In the genomic region with DNA sequence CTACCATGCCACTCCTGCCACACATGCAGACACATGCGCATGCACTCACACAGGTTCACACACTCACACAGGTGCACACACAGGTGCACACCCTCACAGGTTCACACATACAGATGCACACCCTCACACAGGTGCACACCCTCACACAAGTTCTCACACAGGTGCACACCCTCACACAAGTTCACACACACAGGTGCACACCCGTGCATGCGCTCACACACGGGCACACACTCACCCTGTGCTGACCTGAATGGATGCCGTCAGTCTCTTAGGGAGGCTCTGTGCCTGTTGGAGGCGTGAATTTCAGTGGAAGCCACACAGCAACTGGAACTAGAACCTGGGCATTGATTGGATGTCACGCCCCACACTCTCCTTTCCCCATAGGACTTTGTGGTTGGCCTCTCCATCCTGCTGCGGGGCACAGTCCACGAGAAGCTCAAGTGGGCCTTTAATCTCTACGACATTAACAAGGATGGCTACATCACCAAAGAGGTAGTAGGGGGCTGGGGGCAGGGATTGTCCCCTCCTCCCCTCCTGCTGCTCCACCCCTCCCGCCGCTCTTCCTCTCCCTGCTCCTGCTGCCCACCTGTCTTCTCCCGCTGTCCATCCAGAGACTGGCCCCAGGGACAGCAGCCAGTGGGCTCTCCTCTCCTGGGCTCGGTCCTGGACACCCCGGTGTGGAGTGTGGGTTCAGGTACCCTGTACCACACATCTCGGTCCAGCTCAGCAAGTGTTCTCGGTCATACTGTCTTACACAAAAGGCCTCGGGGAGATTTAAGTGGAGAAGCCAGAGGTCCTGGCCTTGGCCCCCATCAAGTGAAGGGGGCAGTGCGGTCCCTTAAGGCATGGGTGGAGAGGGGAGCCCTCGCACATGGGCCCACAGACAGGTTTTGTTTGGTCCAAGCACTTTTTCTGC, we compare ENCODE assay signal across 22 cellular contexts.
"Had no signal": no experiment of that assay in that cellular context is flagged by ENCODE, and none has a peak within 500 bp of the region (broad histone marks: within the 10 kb centered on the region; RNA-seq: fewer than 3 reads in every experiment).

No MANE protein-coding gene starts in this region.

- H3K4me1 ChIP-seq: breast epithelium, colonic mucosa, lower lobe of right lung, pancreas had no signal

- H3K36me3 Mint-ChIP-seq: activated naive CD8-positive, alpha-beta T cell; naive thymus-derived CD8-positive, alpha-beta T cell; stimulated activated memory B cell treated with anti-CD40 and anti-IgM and Interleukin-4, amounts not matched to agents 10 μg/mL and 1 μg/mL and 100 μg/mL, for 72 hours had no signal

- H3K4me3 ChIP-seq: breast epithelium, colonic mucosa, heart left ventricle, lower lobe of right lung, pancreas, stomach, suprapubic skin, tibial nerve had no signal

- H3K9me3 Mint-ChIP-seq: activated CD4-positive, alpha-beta T cell treated with anti-CD3 and anti-CD28 coated beads, Interleukin-2, amount 10 ng/mL, durations not matched to agents 7 days and 5 days; activated CD8-positive, alpha-beta T cell treated with anti-CD3 and anti-CD28 coated beads for 36 hours; naive thymus-derived CD8-positive, alpha-beta T cell; stimulated activated memory B cell treated with anti-CD40 and anti-IgM and Interleukin-4, amounts not matched to agents 10 μg/mL and 1 μg/mL and 100 μg/mL, for 72 hours had no signal

- H3K27ac ChIP-seq: breast epithelium, colonic mucosa, heart left ventricle, lower lobe of right lung, pancreas, stomach, suprapubic skin, tibial nerve, WERI-Rb-1 had no signal

- H3K9me3 ChIP-seq: breast epithelium, colonic mucosa, heart left ventricle, lower lobe of right lung, pancreas, stomach, suprapubic skin, tibial nerve had no signal

- H3K36me3 ChIP-seq: breast epithelium, colonic mucosa, lower lobe of right lung, pancreas, WERI-Rb-1 had no signal

- H3K4me1 Mint-ChIP-seq: activated CD4-positive, alpha-beta T cell treated with anti-CD3 and anti-CD28 coated beads, Interleukin-2, amount 10 ng/mL, durations not matched to agents 7 days and 5 days had no signal

- DNase-seq: activated CD4-positive, alpha-beta T cell treated with anti-CD3 and anti-CD28 coated beads, Interleukin-2, amount 10 ng/mL, durations not matched to agents 7 days and 5 days; activated CD4-positive, CD25-positive, alpha-beta regulatory T cell treated with anti-CD3 and anti-CD28 coated beads, Interleukin-2, amount 50 U/mL, for 72 hours; activated CD8-positive, alpha-beta T cell treated with anti-CD3 and anti-CD28 coated beads for 36 hours; activated gamma-delta T cell treated with Interleukin-2 at 50 U/mL for 16 hours; activated T-cell treated with anti-CD3 and anti-CD28 coated beads, Interleukin-2, amount 50 U/mL, for 1 hour; amniotic stem cell; colonic mucosa; heart left ventricle; left colon; lower lobe of right lung; naive thymus-derived CD8-positive, alpha-beta T cell; right cardiac atrium; stimulated activated CD4-positive, alpha-beta T cell treated with anti-CD3 and anti-CD28 coated beads, Interleukin-1b, Interleukin-23, amount 100 ng/mL, for 48 hours; stomach; T-helper 1 cell; WERI-Rb-1 had no signal

- H3K4me3 Mint-ChIP-seq: activated CD4-positive, alpha-beta T cell treated with anti-CD3 and anti-CD28 coated beads, Interleukin-2, amount 10 ng/mL, durations not matched to agents 7 days and 5 days; activated CD8-positive, alpha-beta T cell treated with anti-CD3 and anti-CD28 coated beads for 36 hours; activated naive CD8-positive, alpha-beta T cell; naive thymus-derived CD8-positive, alpha-beta T cell; stimulated activated memory B cell treated with anti-CD40 and anti-IgM and Interleukin-4, amounts not matched to agents 10 μg/mL and 1 μg/mL and 100 μg/mL, for 72 hours had no signal

- ATAC-seq: activated CD8-positive, alpha-beta T cell treated with anti-CD3 and anti-CD28 coated beads for 36 hours; heart left ventricle; left colon; lower lobe of right lung; naive thymus-derived CD8-positive, alpha-beta T cell; pancreas; right cardiac atrium; stimulated activated memory B cell treated with anti-CD40 and anti-IgM and Interleukin-4, amounts not matched to agents 10 μg/mL and 1 μg/mL and 100 μg/mL, for 72 hours had no signal

- H3K27ac Mint-ChIP-seq: activated CD4-positive, alpha-beta T cell treated with anti-CD3 and anti-CD28 coated beads, Interleukin-2, amount 10 ng/mL, durations not matched to agents 7 days and 5 days; activated CD8-positive, alpha-beta T cell treated with anti-CD3 and anti-CD28 coated beads for 36 hours; activated naive CD8-positive, alpha-beta T cell; stimulated activated memory B cell treated with anti-CD40 and anti-IgM and Interleukin-4, amounts not matched to agents 10 μg/mL and 1 μg/mL and 100 μg/mL, for 72 hours had no signal

- H3K27me3 ChIP-seq: breast epithelium, colonic mucosa, heart left ventricle, pancreas, suprapubic skin, tibial nerve had no signal
